ENCODE assay signal across 14 cellular contexts in the genomic region with DNA sequence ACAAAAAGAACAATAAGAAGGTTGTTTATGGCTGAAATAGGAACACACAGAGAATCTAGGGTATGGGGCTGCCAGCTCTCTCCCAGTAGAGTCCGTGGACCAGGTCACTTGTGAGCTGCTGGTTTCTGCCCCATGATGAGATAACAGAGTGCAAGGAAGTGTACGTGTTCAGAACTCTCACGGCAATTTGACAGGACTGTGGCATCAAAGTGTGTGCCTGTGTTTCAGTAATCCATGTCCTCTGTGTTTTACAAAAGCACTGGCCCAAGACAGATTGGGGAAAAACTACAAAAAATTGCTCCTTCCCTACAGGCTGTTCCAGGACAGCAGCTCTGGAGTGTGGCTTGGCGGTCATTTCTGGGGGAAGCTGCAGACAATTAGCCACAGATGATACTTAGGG.
DNase-seq lines count a peak whose midpoint lies in the region; ATAC-seq and TF ChIP-seq lines count a peak whose summit lies in the region.
"Had no signal": no experiment of that assay in that cellular context is flagged by ENCODE, and none has a peak within 500 bp of the region (broad histone marks: within the 10 kb centered on the region; RNA-seq: fewer than 3 reads in every experiment).

No MANE protein-coding gene starts in this region.

- no peaks in the 10 kb centered on the region for H3K27me3 ChIP-seq in transverse colon
- H3K27me3 ChIP-seq: sigmoid colon had no signal

- no peaks in the 10 kb centered on the region for H3K36me3 ChIP-seq in transverse colon
- H3K36me3 ChIP-seq: sigmoid colon had no signal

- H3K27me3 Mint-ChIP-seq in activated T-cell treated with anti-CD3 and anti-CD28 coated beads, Interleukin-2, amount 50 U/mL, for 24 hours = no peaks in the 10 kb centered on the region
- H3K27me3 Mint-ChIP-seq in activated T-cell treated with anti-CD3 and anti-CD28 coated beads, Interleukin-2, amount 50 U/mL, for 4 hours (ENCODE audit: low read depth) = no peaks in the 10 kb centered on the region
- no peaks in the 10 kb centered on the region for H3K27me3 Mint-ChIP-seq in activated T-helper 2 cell treated with anti-CD3 and anti-CD28 coated beads, Interferon-gamma antibody, Interleukin-2, Interleukin-4, amounts not matched to agents 10 μg/mL and 5 μg/mL and 100 μg/mL, durations not matched to agents 14 hours and 24 hours and 36 hours (ENCODE audit: low read depth)
- H3K27me3 Mint-ChIP-seq in memory B cell = no peaks in the 10 kb centered on the region

- POLR2A ChIA-PET in HEK293T (lab: Yijun Ruan, JAX) = no interaction called here

- H3K36me3 Mint-ChIP-seq in activated T-cell treated with anti-CD3 and anti-CD28 coated beads, Interleukin-2, amount 50 U/mL, for 24 hours (ENCODE audit: low read depth) = peaks cover 12% of the 10 kb centered on the region
- H3K36me3 Mint-ChIP-seq in activated T-cell treated with anti-CD3 and anti-CD28 coated beads, Interleukin-2, amount 50 U/mL, for 4 hours (ENCODE audit: insufficient read depth) = no peaks in the 10 kb centered on the region
- H3K36me3 Mint-ChIP-seq in activated T-helper 2 cell treated with anti-CD3 and anti-CD28 coated beads, Interferon-gamma antibody, Interleukin-2, Interleukin-4, amounts not matched to agents 10 μg/mL and 5 μg/mL and 100 μg/mL, durations not matched to agents 14 hours and 24 hours and 36 hours (ENCODE audit: low read depth) = peaks cover 28% of the 10 kb centered on the region
- peaks cover 8% of the 10 kb centered on the region for H3K36me3 Mint-ChIP-seq in memory B cell

- peak overlapping the region in 1 of 4 donors; percentile 22 for H3K27ac ChIP-seq in transverse colon
- H3K27ac ChIP-seq: sigmoid colon had no signal

- H3K4me3 ChIP-seq in transverse colon = no peak overlapping the region
- H3K4me3 ChIP-seq: sigmoid colon had no signal

- ATAC-seq in activated T-cell treated with anti-CD3 and anti-CD28 coated beads, Interleukin-2, amount 50 U/mL, for 4 hours = no peak
- no peak for ATAC-seq in memory B cell (ENCODE audit: low read depth)

- peaks cover 8% of the 10 kb centered on the region for H3K9me3 Mint-ChIP-seq in activated T-cell treated with anti-CD3 and anti-CD28 coated beads, Interleukin-2, amount 50 U/mL, for 24 hours
- peaks cover 4% of the 10 kb centered on the region for H3K9me3 Mint-ChIP-seq in activated T-cell treated with anti-CD3 and anti-CD28 coated beads, Interleukin-2, amount 50 U/mL, for 4 hours
- peaks cover 13% of the 10 kb centered on the region for H3K9me3 Mint-ChIP-seq in activated T-helper 2 cell treated with anti-CD3 and anti-CD28 coated beads, Interferon-gamma antibody, Interleukin-2, Interleukin-4, amounts not matched to agents 10 μg/mL and 5 μg/mL and 100 μg/mL, durations not matched to agents 14 hours and 24 hours and 36 hours
- peaks cover 3% of the 10 kb centered on the region for H3K9me3 Mint-ChIP-seq in memory B cell

- no peak for TF ChIP-seq CTCF in transverse colon (IDR thresholded peaks at IDR 0.05)

- H3K4me1 Mint-ChIP-seq in activated T-cell treated with anti-CD3 and anti-CD28 coated beads, Interleukin-2, amount 50 U/mL, for 24 hours (ENCODE audit: low read depth) = peaks cover 73% of the 10 kb centered on the region
- peaks cover 38% of the 10 kb centered on the region for H3K4me1 Mint-ChIP-seq in activated T-cell treated with anti-CD3 and anti-CD28 coated beads, Interleukin-2, amount 50 U/mL, for 4 hours (ENCODE audit: low read depth)
- peaks cover 61% of the 10 kb centered on the region for H3K4me1 Mint-ChIP-seq in activated T-helper 2 cell treated with anti-CD3 and anti-CD28 coated beads, Interferon-gamma antibody, Interleukin-2, Interleukin-4, amounts not matched to agents 10 μg/mL and 5 μg/mL and 100 μg/mL, durations not matched to agents 14 hours and 24 hours and 36 hours (ENCODE audit: low read depth)
- H3K4me1 Mint-ChIP-seq in memory B cell = peaks cover 30% of the 10 kb centered on the region

- H3K9me3 ChIP-seq in transverse colon = no peaks in the 10 kb centered on the region
- H3K9me3 ChIP-seq: sigmoid colon had no signal

- no peak for TF ChIP-seq EP300 in transverse colon (IDR thresholded peaks at IDR 0.05; ENCODE audit: low read depth)

- WGBS in transverse colon (ENCODE audit: low coverage in 1 of 2), 2 donors = 40 to 95% methylated on average over 1 to 4 of the region's 4 CpGs

- H3K4me3 Mint-ChIP-seq in activated T-cell treated with anti-CD3 and anti-CD28 coated beads, Interleukin-2, amount 50 U/mL, for 24 hours = peak overlapping the region; percentile 63
- no peak overlapping the region for H3K4me3 Mint-ChIP-seq in activated T-cell treated with anti-CD3 and anti-CD28 coated beads, Interleukin-2, amount 50 U/mL, for 4 hours
- peak overlapping the region; percentile 41 for H3K4me3 Mint-ChIP-seq in activated T-helper 2 cell treated with anti-CD3 and anti-CD28 coated beads, Interferon-gamma antibody, Interleukin-2, Interleukin-4, amounts not matched to agents 10 μg/mL and 5 μg/mL and 100 μg/mL, durations not matched to agents 14 hours and 24 hours and 36 hours (ENCODE audit: low read depth)
- peak overlapping the region; percentile 64 for H3K4me3 Mint-ChIP-seq in memory B cell

- DNase-seq in activated T-cell treated with anti-CD3 and anti-CD28 coated beads, Interleukin-2, amount 50 U/mL, for 24 hours = peak; percentile 32
- DNase-seq in activated T-cell treated with anti-CD3 and anti-CD28 coated beads, Interleukin-2, amount 50 U/mL, for 4 hours = no peak
- no peak for DNase-seq in activated T-helper 2 cell treated with anti-CD3 and anti-CD28 coated beads, Interferon-gamma antibody, Interleukin-2, Interleukin-4, amounts not matched to agents 10 μg/mL and 5 μg/mL and 100 μg/mL, durations not matched to agents 14 hours and 24 hours and 36 hours (ENCODE audit: low spot score)
- no peak for DNase-seq in memory B cell (ENCODE audit: low spot score in 2 of 2)
- DNase-seq in transverse colon = peak; percentile 1
- DNase-seq in NCI-H510A (lab: John Stamatoyannopoulos, UW) = no peak
- no peak for DNase-seq in NCI-H2227 (lab: John Stamatoyannopoulos, UW; ENCODE audit: unreplicated experiment)
- no peak for DNase-seq in HEK293T (ENCODE audit: extremely low spot score)
- DNase-seq: Calu3, GOT3, NCI-H1694, NCI-H774, sigmoid colon, T-helper 9 cell had no signal

- CTCF ChIA-PET in HEK293T (lab: Yijun Ruan, JAX) = no interaction called here

- in situ Hi-C loops in transverse colon (cut with MboI; ENCODE audit: low pct_ligation_motif_present in 1 of 4, low pct_unique_long_range_greater_than_20kb in 1 of 4, low sequenced_read_pairs in 3 of 4) = no loop called here

- no peak for TF ChIP-seq POLR2A in transverse colon (IDR thresholded peaks at IDR 0.05)

- peak overlapping the region; percentile 95 for H3K27ac Mint-ChIP-seq in activated T-cell treated with anti-CD3 and anti-CD28 coated beads, Interleukin-2, amount 50 U/mL, for 24 hours
- peak overlapping the region; percentile 99 for H3K27ac Mint-ChIP-seq in activated T-helper 2 cell treated with anti-CD3 and anti-CD28 coated beads, Interferon-gamma antibody, Interleukin-2, Interleukin-4, amounts not matched to agents 10 μg/mL and 5 μg/mL and 100 μg/mL, durations not matched to agents 14 hours and 24 hours and 36 hours
- no peak overlapping the region for H3K27ac Mint-ChIP-seq in memory B cell

- H3K4me1 ChIP-seq in transverse colon = peaks cover 4 to 13% (median 9%) of the 10 kb centered on the region in 4 donors
- H3K4me1 ChIP-seq: sigmoid colon had no signal

- intact Hi-C loops in activated T-helper 2 cell treated with anti-CD3 and anti-CD28 coated beads, Interferon-gamma antibody, Interleukin-2, Interleukin-4, amounts not matched to agents 10 μg/mL and 5 μg/mL and 100 μg/mL, durations not matched to agents 14 hours and 24 hours and 36 hours (cut with micrococcal nuclease) = no loop called here
- intact Hi-C loops in transverse colon (cut with DNase I; ENCODE audit: low total_unique reads) = no loop called here

TF ChIP-seq in HEK293T, 16 proteins besides CTCF, POLR2A, EP300 and RAD21:
- TF ChIP-seq FOXK2 (IDR thresholded peaks at IDR 0.05) (no peak), LEF1 (IDR thresholded peaks at IDR 0.05; ENCODE audit: borderline replicate concordance) (no peak), FOXA1 (IDR thresholded peaks at IDR 0.05) (no peak), CTBP1 (IDR thresholded peaks at IDR 0.05; ENCODE audit: borderline replicate concordance) (no peak), NFRKB (IDR thresholded peaks at IDR 0.05) (no peak), BHLHE40 (IDR thresholded peaks at IDR 0.05; ENCODE audit: borderline replicate concordance) (no peak), SUZ12 (IDR thresholded peaks at IDR 0.05) (no peak), L3MBTL2 (conservative IDR thresholded peaks at IDR 0.05) (no peak), FOXM1 (IDR thresholded peaks at IDR 0.05; ENCODE audit: borderline replicate concordance) (no peak), SP1 (IDR thresholded peaks at IDR 0.05) (no peak)
- TF ChIP-seq, protein P1, sequence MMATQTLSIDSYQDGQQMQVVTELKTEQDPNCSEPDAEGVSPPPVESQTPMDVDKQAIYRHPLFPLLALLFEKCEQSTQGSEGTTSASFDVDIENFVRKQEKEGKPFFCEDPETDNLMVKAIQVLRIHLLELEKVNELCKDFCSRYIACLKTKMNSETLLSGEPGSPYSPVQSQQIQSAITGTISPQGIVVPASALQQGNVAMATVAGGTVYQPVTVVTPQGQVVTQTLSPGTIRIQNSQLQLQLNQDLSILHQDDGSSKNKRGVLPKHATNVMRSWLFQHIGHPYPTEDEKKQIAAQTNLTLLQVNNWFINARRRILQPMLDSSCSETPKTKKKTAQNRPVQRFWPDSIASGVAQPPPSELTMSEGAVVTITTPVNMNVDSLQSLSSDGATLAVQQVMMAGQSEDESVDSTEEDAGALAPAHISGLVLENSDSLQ (IDR thresholded peaks at IDR 0.05) = no peak

Comparison
In these comparisons a context has a peak if more than half of its experiments do, and no peak if none do; other contexts are left out.
1. DNase-seq: peak in activated T-cell treated with anti-CD3 and anti-CD28 coated beads, Interleukin-2, amount 50 U/mL, for 24 hours (single experiment) and transverse colon (single experiment); none in activated T-cell treated with anti-CD3 and anti-CD28 coated beads, Interleukin-2, amount 50 U/mL, for 4 hours (single experiment), activated T-helper 2 cell treated with anti-CD3 and anti-CD28 coated beads, Interferon-gamma antibody, Interleukin-2, Interleukin-4, amounts not matched to agents 10 μg/mL and 5 μg/mL and 100 μg/mL, durations not matched to agents 14 hours and 24 hours and 36 hours (single experiment), memory B cell (0 of 2), NCI-H510A (single experiment), NCI-H2227 (single experiment) and HEK293T (single experiment).